Comparison of ENCODE assay signal across 8 cellular contexts in the genomic region with DNA sequence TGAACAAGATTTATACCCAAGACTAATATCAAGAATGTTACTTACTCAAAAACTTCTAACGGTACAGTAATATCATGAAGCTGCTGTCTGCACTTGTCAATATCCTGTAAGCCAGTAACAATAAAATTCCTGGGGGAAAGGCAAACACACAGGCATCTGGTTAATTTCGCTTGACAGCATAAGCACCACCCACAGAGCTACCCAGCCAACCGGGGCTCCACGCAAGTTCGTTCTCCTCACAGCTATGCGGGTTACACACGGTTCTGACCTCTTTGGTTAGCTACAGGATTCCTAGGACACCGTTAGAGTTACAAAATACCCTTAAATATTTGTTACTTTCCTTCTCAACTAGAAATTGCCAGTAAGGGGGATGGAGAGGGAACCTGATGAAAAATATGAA. TPM values are rescaled to one million over a fixed set of nuclear protein-coding genes. Genes with fewer than 3 reads are reported as not detected.
DNase-seq lines count a peak whose midpoint lies in the region; ATAC-seq and TF ChIP-seq lines count a peak whose summit lies in the region.

No MANE protein-coding gene starts in this region.

- no peak for DNase-seq in activated CD4-positive, alpha-beta T cell treated with anti-CD3 and anti-CD28 coated beads, Interleukin-2, amount 10 ng/mL, durations not matched to agents 7 days and 5 days
- no peak for DNase-seq in activated CD4-positive, alpha-beta T cell treated with anti-CD3 and anti-CD28 coated beads, Interleukin-2, amount 50 U/mL, for 4 hours
- DNase-seq in activated naive CD8-positive, alpha-beta T cell treated with anti-CD3 and anti-CD28 coated beads, Interleukin-2, amount 10 ng/mL, durations not matched to agents 7 days and 5 days = no peak
- DNase-seq in kidney tubule cell (ENCODE audit: low spot score) (peak; percentile 8), suprapubic skin (ENCODE audit: low spot score in 2 of 2) (no peak), NCI-H526 (lab: John Stamatoyannopoulos, UW) (no peak), ecto neural progenitor cell (ENCODE audit: low spot score) (no peak)

- TF ChIP-seq CTCF in suprapubic skin (IDR thresholded peaks at IDR 0.05) = no peak

- POLR2A ChIA-PET in activated CD4-positive, alpha-beta T cell treated with anti-CD3 and anti-CD28 coated beads, Interleukin-2, amount 10 ng/mL, durations not matched to agents 7 days and 5 days (lab: Charles Lee) = no interaction called here
- POLR2A ChIA-PET in activated naive CD8-positive, alpha-beta T cell treated with anti-CD3 and anti-CD28 coated beads, Interleukin-2, amount 10 ng/mL, durations not matched to agents 7 days and 5 days (lab: Charles Lee) = interaction anchor here (0.8 to 0.9 kb wide), 2 partner anchors 17 to 18 kb away, joined by 3 read pairs; no protein-coding TSS in a partner anchor

- peaks cover 2% of the 10 kb centered on the region for H3K27me3 Mint-ChIP-seq in activated CD4-positive, alpha-beta T cell treated with anti-CD3 and anti-CD28 coated beads, Interleukin-2, amount 10 ng/mL, durations not matched to agents 7 days and 5 days
- H3K27me3 Mint-ChIP-seq in activated naive CD8-positive, alpha-beta T cell treated with anti-CD3 and anti-CD28 coated beads, Interleukin-2, amount 10 ng/mL, durations not matched to agents 7 days and 5 days = peaks cover 6% of the 10 kb centered on the region

- peak overlapping the region; percentile 80 for H3K4me3 ChIP-seq in suprapubic skin

- H3K27me3 ChIP-seq in suprapubic skin = no peaks in the 10 kb centered on the region

- WGBS in suprapubic skin = 62% methylated on average over 8 of the region's 8 CpGs

- peak overlapping the region; percentile 94 for H3K4me3 Mint-ChIP-seq in activated CD4-positive, alpha-beta T cell treated with anti-CD3 and anti-CD28 coated beads, Interleukin-2, amount 10 ng/mL, durations not matched to agents 7 days and 5 days
- peak overlapping the region; percentile 98 for H3K4me3 Mint-ChIP-seq in activated naive CD8-positive, alpha-beta T cell treated with anti-CD3 and anti-CD28 coated beads, Interleukin-2, amount 10 ng/mL, durations not matched to agents 7 days and 5 days

- H3K4me1 ChIP-seq in suprapubic skin = peaks cover 21% of the 10 kb centered on the region

- peaks cover 58% of the 10 kb centered on the region for H3K36me3 Mint-ChIP-seq in activated CD4-positive, alpha-beta T cell treated with anti-CD3 and anti-CD28 coated beads, Interleukin-2, amount 10 ng/mL, durations not matched to agents 7 days and 5 days (ENCODE audit: low read depth)
- peaks cover 36% of the 10 kb centered on the region for H3K36me3 Mint-ChIP-seq in activated naive CD8-positive, alpha-beta T cell treated with anti-CD3 and anti-CD28 coated beads, Interleukin-2, amount 10 ng/mL, durations not matched to agents 7 days and 5 days

- peaks cover 55% of the 10 kb centered on the region for H3K4me1 Mint-ChIP-seq in activated CD4-positive, alpha-beta T cell treated with anti-CD3 and anti-CD28 coated beads, Interleukin-2, amount 10 ng/mL, durations not matched to agents 7 days and 5 days
- peaks cover 33% of the 10 kb centered on the region for H3K4me1 Mint-ChIP-seq in activated naive CD8-positive, alpha-beta T cell treated with anti-CD3 and anti-CD28 coated beads, Interleukin-2, amount 10 ng/mL, durations not matched to agents 7 days and 5 days

- H3K36me3 ChIP-seq in suprapubic skin = peaks cover 44% of the 10 kb centered on the region

- CTCF ChIA-PET in activated CD4-positive, alpha-beta T cell treated with anti-CD3 and anti-CD28 coated beads, Interleukin-2, amount 10 ng/mL, durations not matched to agents 7 days and 5 days (lab: Charles Lee) = interaction anchor here (1.4 kb wide), 1 partner anchor 10 kb away, joined by 9 read pairs; no protein-coding TSS in a partner anchor

- peak overlapping the region; percentile 96 for H3K27ac Mint-ChIP-seq in activated CD4-positive, alpha-beta T cell treated with anti-CD3 and anti-CD28 coated beads, Interleukin-2, amount 10 ng/mL, durations not matched to agents 7 days and 5 days
- peak overlapping the region; percentile 97 for H3K27ac Mint-ChIP-seq in activated naive CD8-positive, alpha-beta T cell treated with anti-CD3 and anti-CD28 coated beads, Interleukin-2, amount 10 ng/mL, durations not matched to agents 7 days and 5 days

- TF ChIP-seq POLR2A in suprapubic skin (IDR thresholded peaks at IDR 0.05) = no peak

- H3K9me3 Mint-ChIP-seq in activated CD4-positive, alpha-beta T cell treated with anti-CD3 and anti-CD28 coated beads, Interleukin-2, amount 10 ng/mL, durations not matched to agents 7 days and 5 days = peaks cover 2% of the 10 kb centered on the region
- no peaks in the 10 kb centered on the region for H3K9me3 Mint-ChIP-seq in activated naive CD8-positive, alpha-beta T cell treated with anti-CD3 and anti-CD28 coated beads, Interleukin-2, amount 10 ng/mL, durations not matched to agents 7 days and 5 days

- H3K27ac ChIP-seq in suprapubic skin = no peak overlapping the region

- ATAC-seq in activated naive CD8-positive, alpha-beta T cell treated with anti-CD3 and anti-CD28 coated beads, Interleukin-2, amount 10 ng/mL, durations not matched to agents 7 days and 5 days (ENCODE audit: low read depth) = no peak
- ATAC-seq in GM21360 (IDR thresholded peaks at IDR 0.05; ENCODE audit: unreplicated experiment) = no peak

- no peaks in the 10 kb centered on the region for H3K9me3 ChIP-seq in suprapubic skin

- TF ChIP-seq EP300 in suprapubic skin (IDR thresholded peaks at IDR 0.05) = no peak

RNA-seq across cellular contexts. Expression of gene MED10, which starts 1.2 kb away (rescaled TPM):
- total RNA-seq in activated CD4-positive, alpha-beta T cell treated with anti-CD3 and anti-CD28 coated beads, Interleukin-2, amount 10 ng/mL, durations not matched to agents 7 days and 5 days = 10 to 100 TPM; 52.7 to 53.9 TPM
- 10 to 100 TPM; 50.5 to 56.7 TPM for total RNA-seq in activated naive CD8-positive, alpha-beta T cell treated with anti-CD3 and anti-CD28 coated beads, Interleukin-2, amount 10 ng/mL, durations not matched to agents 7 days and 5 days
- 10 to 100 TPM; 20.1 to 38.8 (median 32.5) TPM for total RNA-seq in suprapubic skin
